ENCODE assay signal across 8 cellular contexts in the genomic region with DNA sequence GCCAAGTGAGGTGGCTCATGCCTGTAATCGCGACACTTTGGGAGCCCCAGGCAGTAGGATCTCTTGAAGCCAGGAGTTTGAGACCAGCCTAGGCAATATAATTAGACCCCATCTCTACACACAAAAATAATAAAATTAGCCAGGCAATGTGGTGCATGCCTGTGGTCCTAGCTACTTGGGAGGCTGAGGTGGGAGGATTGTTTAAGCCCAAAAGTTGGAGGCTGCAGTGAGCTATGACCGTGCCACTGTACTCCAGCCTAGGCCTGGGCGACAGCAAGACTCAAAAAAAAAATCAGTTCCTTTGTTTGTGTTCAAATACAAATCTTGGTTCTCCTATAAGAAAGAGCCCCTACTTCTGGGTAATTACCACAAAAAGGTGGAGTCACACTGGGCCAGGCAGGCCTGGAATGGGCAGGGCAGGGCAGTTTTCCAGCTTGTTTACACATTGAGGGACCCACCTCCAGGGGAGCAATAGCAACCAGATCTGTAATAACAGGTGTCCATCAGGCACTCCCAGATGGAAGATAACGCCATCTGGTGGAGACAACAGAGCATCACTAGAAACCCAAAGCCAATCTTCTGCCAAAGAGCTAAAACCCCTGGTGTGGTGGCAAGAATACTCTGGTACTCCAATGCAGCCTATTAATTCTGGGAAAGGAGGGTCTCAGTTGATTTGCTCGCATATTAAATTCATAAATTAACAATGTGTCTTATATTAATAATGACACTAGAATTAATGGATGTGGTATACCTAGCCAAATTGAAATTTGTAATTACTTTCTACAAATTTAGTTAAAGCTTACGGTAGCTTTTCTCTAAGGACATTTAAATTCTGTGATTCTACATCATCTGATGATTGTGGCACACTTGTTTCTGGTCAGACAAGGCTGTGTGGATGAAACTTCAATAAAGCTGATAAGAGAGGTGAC. TPM values are rescaled to one million over a fixed set of nuclear protein-coding genes. Genes with fewer than 3 reads are reported as not detected.
DNase-seq lines count a peak whose midpoint lies in the region; ATAC-seq and TF ChIP-seq lines count a peak whose summit lies in the region.

No MANE protein-coding gene starts in this region.

- no peaks in the 10 kb centered on the region for H3K27me3 ChIP-seq in kidney epithelial cell (ENCODE audit: control insufficient read depth, insufficient read depth, low read length)

- H3K27ac ChIP-seq in 22Rv1 = peak overlapping the region; percentile 30

- peak; percentile 67 for ATAC-seq in HG03103 (IDR thresholded peaks at IDR 0.05; ENCODE audit: low read depth, unreplicated experiment)

- H3K36me3 ChIP-seq in kidney epithelial cell (ENCODE audit: control insufficient read depth, insufficient read depth, low read length) = no peaks in the 10 kb centered on the region

- peak; percentile 96 for DNase-seq in NCI-H2107 treated with DMSO at 0.1 percent for 48 hours (lab: John Stamatoyannopoulos, UW; ENCODE audit: unreplicated experiment)
- peak; percentile 39 for DNase-seq in T1000 (lab: John Stamatoyannopoulos, UW)
- DNase-seq in central memory CD4-positive, alpha-beta T cell = peak; percentile 61
- no peak for DNase-seq in kidney epithelial cell (ENCODE audit: low read depth)
- DNase-seq in stimulated activated CD8-positive, alpha-beta memory T cell treated with anti-CD3 and anti-CD28 coated beads, Interleukin-4, amount 100 ng/mL, for 48 hours = peak; percentile 56

- TF ChIP-seq CTCF in 22Rv1 (IDR thresholded peaks at IDR 0.05) = peak; percentile 98
- TF ChIP-seq CTCF in GM12873 (IDR thresholded peaks at IDR 0.05; ENCODE audit: insufficient read depth, low read depth, low read length, missing control alignments) = peak; percentile 94
- TF ChIP-seq CTCF in kidney epithelial cell (IDR thresholded peaks at IDR 0.05; ENCODE audit: insufficient read depth, low read length, poor library complexity, severe bottlenecking) = peak; percentile 90

- no peak overlapping the region for H3K4me3 ChIP-seq in kidney epithelial cell (ENCODE audit: low read depth, low read length)

RNA-seq across cellular contexts. Expression of a gene that starts 13.2 kb away (rescaled TPM):
- total RNA-seq in kidney epithelial cell = 42.1 and 43.8 TPM in 2 replicates

RNA-seq across cellular contexts. Expression of a gene that starts 38.7 kb away (rescaled TPM):
- 15.4 and 48.9 TPM in 2 replicates for total RNA-seq in kidney epithelial cell
